In the genomic region with DNA sequence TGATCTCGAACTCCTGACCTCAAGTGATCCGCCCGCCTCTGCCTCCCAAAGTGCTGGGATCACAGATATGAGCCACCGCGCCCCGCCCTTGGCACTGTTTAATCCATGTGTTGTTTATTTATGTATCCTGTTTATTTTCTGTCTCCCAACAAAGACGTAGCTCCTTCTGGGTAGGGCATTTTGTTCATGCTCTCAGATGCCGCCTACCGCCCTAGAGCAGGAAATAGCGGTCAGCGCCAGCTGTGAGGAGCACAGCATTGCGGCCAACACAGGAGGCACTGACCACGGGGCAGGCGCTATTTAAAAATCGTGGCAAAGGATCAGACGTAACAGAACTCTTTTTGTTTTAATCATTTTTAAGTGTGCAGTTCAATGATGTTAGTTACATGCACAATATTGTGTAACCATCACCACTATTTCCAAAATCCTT, we compare ENCODE assay signal across 8 cellular contexts. TPM values are rescaled to one million over a fixed set of nuclear protein-coding genes. Genes with fewer than 3 reads are reported as not detected.
DNase-seq lines count a peak whose midpoint lies in the region; ATAC-seq and TF ChIP-seq lines count a peak whose summit lies in the region.
"Not testable (repeated sequence)": the region's sequence is repeated elsewhere in the genome, so short reads cannot be mapped to it uniquely, and the experiment has no call there.

No MANE protein-coding gene starts in this region.

- ATAC-seq in GM19452 (IDR thresholded peaks at IDR 0.05; ENCODE audit: unreplicated experiment) (peak; percentile 46), HG03064 (IDR thresholded peaks at IDR 0.05; ENCODE audit: low read depth, unreplicated experiment) (peak; percentile 37), activated B cell treated with CpG ODN at 0.5 μM for 24 hours (ENCODE audit: low read depth) (peak; percentile 32)

- not testable (repeated sequence) for H3K9me3 Mint-ChIP-seq in activated B cell treated with CpG ODN at 0.5 μM for 24 hours; stimulated activated naive CD8-positive, alpha-beta T cell treated with anti-CD3 and anti-CD28 coated beads, Interleukin-15, Interleukin-2, amounts not matched to agents 100 ng/mL and 50 ng/mL, for 24 hours

- H3K4me3 ChIP-seq in dorsolateral prefrontal cortex = peak overlapping the region in 40 of 59 donors; percentile 2 to 54 (median 26)

- CTCF ChIA-PET in activated B cell treated with CpG ODN at 0.5 μM for 24 hours (lab: Charles Lee) = interaction anchor here (0.6 to 4.2 kb wide), 2 partner anchors 18 to 80 kb away, joined by 3 to 28 read pairs; no protein-coding TSS in a partner anchor

- H3K4me1 Mint-ChIP-seq in activated B cell treated with CpG ODN at 0.5 μM for 24 hours = peaks cover 40% of the 10 kb centered on the region
- H3K4me1 Mint-ChIP-seq in stimulated activated naive CD8-positive, alpha-beta T cell treated with anti-CD3 and anti-CD28 coated beads, Interleukin-15, Interleukin-2, amounts not matched to agents 100 ng/mL and 50 ng/mL, for 24 hours (ENCODE audit: low read depth) = peaks cover 47% of the 10 kb centered on the region

- not testable (repeated sequence) for H3K36me3 Mint-ChIP-seq in activated B cell treated with CpG ODN at 0.5 μM for 24 hours (ENCODE audit: low read depth); stimulated activated naive CD8-positive, alpha-beta T cell treated with anti-CD3 and anti-CD28 coated beads, Interleukin-15, Interleukin-2, amounts not matched to agents 100 ng/mL and 50 ng/mL, for 24 hours (ENCODE audit: low read depth)

- DNase-seq in DMS53 treated with DMSO at 0.1 percent for 48 hours (lab: John Stamatoyannopoulos, UW; ENCODE audit: unreplicated experiment) = peak; percentile 37
- peak; percentile 3 for DNase-seq in NCI-H146 treated with DMSO at 0.1 percent for 48 hours (lab: John Stamatoyannopoulos, UW; ENCODE audit: unreplicated experiment)
- DNase-seq in activated B cell treated with CpG ODN at 0.5 μM for 24 hours = not testable (repeated sequence)
- peak in 3 of 10 donors; percentile 33 to 46 (median 44) for DNase-seq in dorsolateral prefrontal cortex
- DNase-seq in medulla oblongata (ENCODE audit: extremely low spot score) = peak; percentile 77

- TF ChIP-seq CTCF in activated B cell treated with CpG ODN at 0.5 μM for 24 hours (IDR thresholded peaks at IDR 0.05) = not testable (repeated sequence)
- peak in 6 of 56 donors; percentile 4 to 13 (median 12) for TF ChIP-seq CTCF in dorsolateral prefrontal cortex (IDR thresholded peaks at IDR 0.05 in 54 of 56, conservative IDR thresholded peaks at IDR 0.05 in 2 of 56; ENCODE audit: low read depth in 1 of 56, partially characterized antibody in 56 of 56)

- intact Hi-C loops in activated B cell treated with CpG ODN at 0.5 μM for 24 hours (cut with micrococcal nuclease) = loop anchor here (1.0 to 2.0 kb wide), 7 partner anchors 12 to 88 kb away; partner anchors contain the start of genes BET1L, PGGHG, PSMD13 and RIC8A
- intact Hi-C loops in dorsolateral prefrontal cortex (cut with DNase I) = not testable (repeated sequence)

- POLR2A ChIA-PET in activated B cell treated with CpG ODN at 0.5 μM for 24 hours (lab: Charles Lee) = interaction anchor here (1.6 to 4.2 kb wide), 12 partner anchors 11 to 238 kb away, joined by 7 to 74 read pairs (median 33); partner anchors contain the start of genes BET1L, IFITM2, PGGHG and PSMD13

- H3K27me3 Mint-ChIP-seq in activated B cell treated with CpG ODN at 0.5 μM for 24 hours; stimulated activated naive CD8-positive, alpha-beta T cell treated with anti-CD3 and anti-CD28 coated beads, Interleukin-15, Interleukin-2, amounts not matched to agents 100 ng/mL and 50 ng/mL, for 24 hours: not testable (repeated sequence)

- peaks cover 0 to 18% (median 0%) of the 10 kb centered on the region in 45 donors for H3K27me3 ChIP-seq in dorsolateral prefrontal cortex

- H3K4me3 Mint-ChIP-seq in activated B cell treated with CpG ODN at 0.5 μM for 24 hours = peak overlapping the region; percentile 90
- peak overlapping the region; percentile 92 for H3K4me3 Mint-ChIP-seq in stimulated activated naive CD8-positive, alpha-beta T cell treated with anti-CD3 and anti-CD28 coated beads, Interleukin-15, Interleukin-2, amounts not matched to agents 100 ng/mL and 50 ng/mL, for 24 hours

- peak overlapping the region; percentile 99 for H3K27ac Mint-ChIP-seq in activated B cell treated with CpG ODN at 0.5 μM for 24 hours
- H3K27ac Mint-ChIP-seq in stimulated activated naive CD8-positive, alpha-beta T cell treated with anti-CD3 and anti-CD28 coated beads, Interleukin-15, Interleukin-2, amounts not matched to agents 100 ng/mL and 50 ng/mL, for 24 hours = peak overlapping the region; percentile 95

- H3K27ac ChIP-seq in dorsolateral prefrontal cortex = peak overlapping the region in 51 of 59 donors; percentile 30 to 85 (median 64)

RNA-seq across cellular contexts. Expression of gene NLRP6, which starts 9.5 kb away (rescaled TPM):
- 0.46 and 0.64 TPM in 2 replicates for total RNA-seq in activated B cell treated with CpG ODN at 0.5 μM for 24 hours
- under 1 TPM in 48 of 120 experiments, not detected in 72; 0.13 to 0.76 (median 0.26) TPM for total RNA-seq in dorsolateral prefrontal cortex

RNA-seq across cellular contexts. Expression of gene PGGHG, which starts 20.2 kb away (rescaled TPM):
- total RNA-seq in activated B cell treated with CpG ODN at 0.5 μM for 24 hours = 62.3 and 74.1 TPM in 2 replicates
- total RNA-seq in dorsolateral prefrontal cortex = 10 to 100 TPM in 62 of 120 experiments, 1 to 10 TPM in 58; 2.7 to 23.2 (median 10.1) TPM

RNA-seq across cellular contexts. Expression of gene IFITM5, which starts 30.6 kb away (rescaled TPM):
- total RNA-seq in activated B cell treated with CpG ODN at 0.5 μM for 24 hours (not detected in 2 replicates), dorsolateral prefrontal cortex (under 1 TPM in 1 of 120 experiments, not detected in 119; 0.76 TPM)

RNA-seq across cellular contexts. Expression of gene PSMD13, which starts 32.0 kb away (rescaled TPM):
- total RNA-seq in activated B cell treated with CpG ODN at 0.5 μM for 24 hours (147 and 149 TPM in 2 replicates), dorsolateral prefrontal cortex (100 to 1,000 TPM in 5 of 120 experiments, 10 to 100 TPM in 115; 50.5 to 105 (median 80.8) TPM)

RNA-seq across cellular contexts. Expression of gene SIRT3, which starts 32.6 kb away (rescaled TPM):
- total RNA-seq in activated B cell treated with CpG ODN at 0.5 μM for 24 hours (21.8 and 23.0 TPM in 2 replicates), dorsolateral prefrontal cortex (10 to 100 TPM; 32.3 to 71.0 (median 52.8) TPM)
